Comparison of ENCODE assay signal across 2 cellular contexts in genomic region chr6:10084276-10084993, GRCh38.
TF ChIP-seq lines count a peak whose summit lies in the region.

No MANE protein-coding gene starts in this region.

TF ChIP-seq in A549, 52 proteins besides CTCF, POLR2A, EP300 and RAD21 (continued from another document):
- TF ChIP-seq EHF (CRISPR knock-in tag; IDR thresholded peaks at IDR 0.05) (no peak), JUNB (IDR thresholded peaks at IDR 0.05) (no peak), PHF8 (IDR thresholded peaks at IDR 0.05; ENCODE audit: borderline replicate concordance, low read depth) (no peak), E2F6 (IDR thresholded peaks at IDR 0.05; ENCODE audit: borderline replicate concordance, low read depth) (no peak)

TF ChIP-seq in GM23338, 12 proteins besides CTCF, POLR2A, EP300 and RAD21 (continued from another document):
- TF ChIP-seq ZNF462 (CRISPR knock-in tag; IDR thresholded peaks at IDR 0.05) (no peak), NANOG (IDR thresholded peaks at IDR 0.05; ENCODE audit: borderline replicate concordance) (no peak), STAT1 (IDR thresholded peaks at IDR 0.05; ENCODE audit: unreplicated experiment) (no peak), REST (IDR thresholded peaks at IDR 0.05; ENCODE audit: unreplicated experiment) (no peak)
